ENCODE assay signal across 8 cellular contexts in the genomic region with DNA sequence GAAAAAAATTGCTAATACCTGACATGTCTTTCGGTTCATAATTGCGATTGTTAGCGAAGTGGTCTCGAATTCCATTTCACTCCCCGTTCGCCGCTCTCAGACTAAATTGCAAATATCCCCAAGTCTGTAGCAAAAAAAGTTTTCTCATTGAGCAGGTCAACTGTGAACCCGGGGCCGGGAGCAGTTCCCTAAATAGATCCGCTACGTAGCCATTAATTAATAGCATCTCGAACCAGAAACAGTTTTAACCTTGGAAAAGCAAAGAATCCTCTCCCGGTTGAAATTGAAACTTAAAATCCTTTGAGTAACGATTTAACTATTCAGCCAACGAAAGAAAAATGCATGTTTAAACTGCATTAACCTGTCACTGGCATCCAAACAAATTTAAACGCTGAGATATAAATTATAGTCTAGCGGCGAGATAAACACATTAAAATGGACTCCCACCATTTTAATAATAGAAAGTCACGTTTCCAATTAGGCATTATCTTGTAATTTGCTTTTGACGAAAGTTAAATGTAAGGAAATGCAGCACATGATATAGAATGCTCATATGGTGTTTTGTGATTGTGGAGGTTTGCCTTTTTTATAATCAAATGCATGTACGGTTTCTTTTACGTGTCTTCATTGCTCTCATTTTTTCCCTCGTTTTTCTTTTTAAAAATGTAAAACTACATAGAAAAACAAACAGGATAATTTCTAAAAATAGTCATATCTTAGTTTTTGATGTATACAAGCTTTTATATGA. TPM values are rescaled to one million over a fixed set of nuclear protein-coding genes. Genes with fewer than 3 reads are reported as not detected.
DNase-seq lines count a peak whose midpoint lies in the region; ATAC-seq, FAIRE-seq and TF ChIP-seq lines count a peak whose summit lies in the region.

No MANE protein-coding gene starts in this region.

- CTCF ChIA-PET in activated CD8-positive, alpha-beta T cell treated with anti-CD3 and anti-CD28 coated beads, Interleukin-2, amount 10 ng/mL, durations not matched to agents 7 days and 5 days (lab: Charles Lee): no interaction called here

- peaks cover 13 to 52% (median 33%) of the 10 kb centered on the region in 3 donors for H3K9me3 ChIP-seq in tibial artery

- peaks cover 8% of the 10 kb centered on the region for H3K36me3 Mint-ChIP-seq in activated CD8-positive, alpha-beta T cell treated with anti-CD3 and anti-CD28 coated beads, Interleukin-2, amount 10 ng/mL, durations not matched to agents 7 days and 5 days (ENCODE audit: low read depth)

- H3K4me3 ChIP-seq in ACC112 (ENCODE audit: low read depth, low read length) (peak overlapping the region; percentile 82), tibial artery (peak overlapping the region; percentile 42 to 48)

- peaks cover 11% of the 10 kb centered on the region for H3K4me1 Mint-ChIP-seq in activated CD8-positive, alpha-beta T cell treated with anti-CD3 and anti-CD28 coated beads, Interleukin-2, amount 10 ng/mL, durations not matched to agents 7 days and 5 days (ENCODE audit: low read depth)

- no peak for ATAC-seq in activated CD8-positive, alpha-beta T cell treated with anti-CD3 and anti-CD28 coated beads, Interleukin-2, amount 10 ng/mL, durations not matched to agents 7 days and 5 days
- ATAC-seq in HG02885 (IDR thresholded peaks at IDR 0.05; ENCODE audit: poor library complexity, unreplicated experiment) (no peak), HG03159 (IDR thresholded peaks at IDR 0.05; ENCODE audit: unreplicated experiment) (no peak), HG02798 (IDR thresholded peaks at IDR 0.05; ENCODE audit: poor library complexity, unreplicated experiment) (no peak)

- TF ChIP-seq POLR2A in GM12892 (IDR thresholded peaks at IDR 0.05; ENCODE audit: low read depth, low read length): no peak

- peaks cover 12% of the 10 kb centered on the region for H3K9me3 Mint-ChIP-seq in activated CD8-positive, alpha-beta T cell treated with anti-CD3 and anti-CD28 coated beads, Interleukin-2, amount 10 ng/mL, durations not matched to agents 7 days and 5 days (ENCODE audit: insufficient read depth)

- H3K4me3 Mint-ChIP-seq in activated CD8-positive, alpha-beta T cell treated with anti-CD3 and anti-CD28 coated beads, Interleukin-2, amount 10 ng/mL, durations not matched to agents 7 days and 5 days: peak overlapping the region; percentile 83

- H3K4me1 ChIP-seq in ACC112 (ENCODE audit: control insufficient read depth, insufficient read depth, low read length, unreplicated experiment): no peaks in the 10 kb centered on the region
- H3K4me1 ChIP-seq in tibial artery: no peaks in the 10 kb centered on the region

- H3K27ac Mint-ChIP-seq in activated CD8-positive, alpha-beta T cell treated with anti-CD3 and anti-CD28 coated beads, Interleukin-2, amount 10 ng/mL, durations not matched to agents 7 days and 5 days: no peak overlapping the region

- H2AFZ ChIP-seq in ACC112 (ENCODE audit: low read length, unreplicated experiment): peak overlapping the region; percentile 15

- peaks cover 63% of the 10 kb centered on the region for H3K27me3 Mint-ChIP-seq in activated CD8-positive, alpha-beta T cell treated with anti-CD3 and anti-CD28 coated beads, Interleukin-2, amount 10 ng/mL, durations not matched to agents 7 days and 5 days (ENCODE audit: low read depth)

- no peaks in the 10 kb centered on the region for H3K79me2 ChIP-seq in ACC112 (ENCODE audit: control insufficient read depth, insufficient read depth, low read length, unreplicated experiment)

- FAIRE-seq in GM12892 (lab: Jason Lieb, UNC): peak; percentile 79

- intact Hi-C loops in tibial artery (cut with DNase I; ENCODE audit: low total_unique reads): loop anchor here (10.0 kb wide), 1 partner anchor 500 kb away; no protein-coding TSS in a partner anchor

- TF ChIP-seq CTCF in tibial artery (IDR thresholded peaks at IDR 0.05): no peak

- H3K36me3 ChIP-seq in ACC112 (ENCODE audit: insufficient read depth, low read length): no peaks in the 10 kb centered on the region
- peaks cover 0 to 22% (median 16%) of the 10 kb centered on the region in 3 donors for H3K36me3 ChIP-seq in tibial artery

- POLR2A ChIA-PET in activated CD8-positive, alpha-beta T cell treated with anti-CD3 and anti-CD28 coated beads, Interleukin-2, amount 10 ng/mL, durations not matched to agents 7 days and 5 days (lab: Charles Lee): no interaction called here

- no peak for DNase-seq in GM12892 (ENCODE audit: insufficient read length)
- no peak for DNase-seq in activated CD8-positive, alpha-beta T cell treated with anti-CD3 and anti-CD28 coated beads, Interleukin-2, amount 10 ng/mL, durations not matched to agents 7 days and 5 days
- DNase-seq in iris pigment epithelial cell (ENCODE audit: low read depth): peak; percentile 12
- DNase-seq in tibial artery: no peak

- H3K27me3 ChIP-seq in ACC112 (ENCODE audit: insufficient read depth, low read length): peaks cover 96% of the 10 kb centered on the region
- H3K27me3 ChIP-seq in tibial artery: peaks cover 0 to 83% of the 10 kb centered on the region in 2 donors

- no peak overlapping the region for H3K27ac ChIP-seq in ACC112 (ENCODE audit: low read depth, low read length)
- H3K27ac ChIP-seq in tibial artery: no peak overlapping the region

RNA-seq across cellular contexts. Expression of a gene that starts 0.7 kb away (rescaled TPM):
- polyA plus RNA-seq in GM12892 (2012; ENCODE audit: missing spikeins): not detected
- not detected for total RNA-seq in activated CD8-positive, alpha-beta T cell treated with anti-CD3 and anti-CD28 coated beads, Interleukin-2, amount 10 ng/mL, durations not matched to agents 7 days and 5 days

RNA-seq across cellular contexts. Expression of a gene that starts 48.4 kb away (rescaled TPM):
- polyA plus RNA-seq in GM12892 (2012; ENCODE audit: missing spikeins): not detected
- not detected for total RNA-seq in activated CD8-positive, alpha-beta T cell treated with anti-CD3 and anti-CD28 coated beads, Interleukin-2, amount 10 ng/mL, durations not matched to agents 7 days and 5 days
